In genomic region chr3:47877288-47877687, GRCh38 we compare ENCODE assay signal across 17 cellular contexts.
DNase-seq lines count a peak whose midpoint lies in the region; ATAC-seq and TF ChIP-seq lines count a peak whose summit lies in the region.
"Had no signal": no experiment of that assay in that cellular context is flagged by ENCODE, and none has a peak within 500 bp of the region (broad histone marks: within the 10 kb centered on the region; RNA-seq: fewer than 3 reads in every experiment).

No MANE protein-coding gene starts in this region.

- no peak overlapping the region for H3K9ac ChIP-seq in mammary epithelial cell (ENCODE audit: insufficient read depth, low read length)
- H3K9ac ChIP-seq in Karpas-422 (ENCODE audit: low read length) = no peak overlapping the region

- no peak for TF ChIP-seq CTCF in mammary epithelial cell (conservative IDR thresholded peaks at IDR 0.05 in 1 of 2, IDR thresholded peaks at IDR 0.05 in 1 of 2; ENCODE audit: extremely low read depth in 1 of 2, insufficient read depth in 1 of 2, low read depth in 1 of 2, low read length in 2 of 2)
- no peak for TF ChIP-seq CTCF in breast epithelium (IDR thresholded peaks at IDR 0.05)
- no peak for TF ChIP-seq CTCF in fibroblast of mammary gland (conservative IDR thresholded peaks at IDR 0.05; ENCODE audit: control insufficient read depth, insufficient read depth, low read depth, low read length)
- no peak for TF ChIP-seq CTCF in glutamatergic neuron (IDR thresholded peaks at IDR 0.05; ENCODE audit: partially characterized antibody, unreplicated experiment)

- CTCF ChIA-PET in mammary epithelial cell (lab: Charles Lee; ENCODE audit: low non-redundant PET) = no interaction called here

- no peak for ATAC-seq in stimulated activated effector memory CD8-positive, alpha-beta T cell treated with anti-CD3 and anti-CD28 coated beads, Interleukin-12 subunit alpha, Interleukin-12 subunit beta, amount 100 ng/mL, for 72 hours
- ATAC-seq in HG03097 (IDR thresholded peaks at IDR 0.05; ENCODE audit: low FRiP score, unreplicated experiment) = no peak
- ATAC-seq: A549; stimulated activated naive CD8-positive, alpha-beta T cell treated with anti-CD3 and anti-CD28 coated beads, Interleukin-15, Interleukin-2, amounts not matched to agents 100 U/mL and 50 U/mL, for 24 hours had no signal

- no TSS peak for BruUV-seq in mammary epithelial cell (replicated peaks; lab: Mats Ljungman, UMichigan)

- H3K9me3 Mint-ChIP-seq in stimulated activated effector memory CD8-positive, alpha-beta T cell treated with anti-CD3 and anti-CD28 coated beads, Interleukin-12 subunit alpha, Interleukin-12 subunit beta, amount 100 ng/mL, for 72 hours = no peaks in the 10 kb centered on the region
- H3K9me3 Mint-ChIP-seq in glutamatergic neuron (ENCODE audit: unreplicated experiment) = peaks cover 6% of the 10 kb centered on the region

- H3K4me3 Mint-ChIP-seq in stimulated activated effector memory CD8-positive, alpha-beta T cell treated with anti-CD3 and anti-CD28 coated beads, Interleukin-12 subunit alpha, Interleukin-12 subunit beta, amount 100 ng/mL, for 72 hours = no peak overlapping the region
- H3K4me3 Mint-ChIP-seq in glutamatergic neuron (ENCODE audit: unreplicated experiment) = no peak overlapping the region

- H2AFZ ChIP-seq in mammary epithelial cell (ENCODE audit: low read depth, low read length) = peak overlapping the region; percentile 6
- no peak overlapping the region for H2AFZ ChIP-seq in Karpas-422 (ENCODE audit: low read length)

- peaks cover 12% of the 10 kb centered on the region for H3K36me3 ChIP-seq in mammary epithelial cell (ENCODE audit: insufficient read depth, low read length)
- H3K36me3 ChIP-seq in breast epithelium = no peaks in the 10 kb centered on the region
- peaks cover 3% of the 10 kb centered on the region; the same call in 1 of the 2 replicates for H3K36me3 ChIP-seq in Karpas-422 (ENCODE audit: insufficient read depth, low read length)

- intact Hi-C loops in mammary epithelial cell (cut with micrococcal nuclease) = loop anchor here (5.0 kb wide), 1 partner anchor 115 kb away; no protein-coding TSS in a partner anchor
- intact Hi-C loops in breast epithelium (cut with DNase I; ENCODE audit: low total_unique reads) = no loop called here

- 7% methylated on average over 3 of the region's 3 CpGs for WGBS in mammary epithelial cell (ENCODE audit: low coverage, missing lambda C conversion rate)

- H3K4me1 ChIP-seq in mammary epithelial cell (ENCODE audit: insufficient read depth, low read length) (peaks cover 20% of the 10 kb centered on the region), breast epithelium (no peaks in the 10 kb centered on the region), Karpas-422 (ENCODE audit: low read length) (no peaks in the 10 kb centered on the region)
- H3K4me1 ChIP-seq: A549, Caco-2 had no signal

- H3K27me3 Mint-ChIP-seq in glutamatergic neuron (ENCODE audit: unreplicated experiment) = peaks cover 8% of the 10 kb centered on the region

- peak overlapping the region; percentile 60 for H3K27ac Mint-ChIP-seq in stimulated activated effector memory CD8-positive, alpha-beta T cell treated with anti-CD3 and anti-CD28 coated beads, Interleukin-12 subunit alpha, Interleukin-12 subunit beta, amount 100 ng/mL, for 72 hours
- H3K27ac Mint-ChIP-seq in glutamatergic neuron (ENCODE audit: unreplicated experiment) = no peak overlapping the region

- H3K9me3 ChIP-seq in mammary epithelial cell (replicated peaks; ENCODE audit: insufficient read depth, low read length) (no peaks in the 10 kb centered on the region), breast epithelium (no peaks in the 10 kb centered on the region), Karpas-422 (ENCODE audit: low read length) (no peaks in the 10 kb centered on the region)
- H3K9me3 ChIP-seq: A549, Caco-2, vagina had no signal

- H3K36me3 Mint-ChIP-seq in stimulated activated effector memory CD8-positive, alpha-beta T cell treated with anti-CD3 and anti-CD28 coated beads, Interleukin-12 subunit alpha, Interleukin-12 subunit beta, amount 100 ng/mL, for 72 hours = peaks cover 50% of the 10 kb centered on the region
- peaks cover 4% of the 10 kb centered on the region for H3K36me3 Mint-ChIP-seq in glutamatergic neuron (ENCODE audit: unreplicated experiment)

- H3K27ac ChIP-seq in mammary epithelial cell (ENCODE audit: insufficient read depth, low read depth, low read length) = peak overlapping the region; percentile 29
- peak overlapping the region in 1 of 2 donors; percentile 9 for H3K27ac ChIP-seq in breast epithelium
- no peak overlapping the region for H3K27ac ChIP-seq in Karpas-422 (ENCODE audit: low read length)
- H3K27ac ChIP-seq: A549, SK-N-MC, vagina had no signal

- H3K79me2 ChIP-seq in mammary epithelial cell (ENCODE audit: insufficient read depth, low read length) = peaks cover 3% of the 10 kb centered on the region
- H3K79me2 ChIP-seq in Karpas-422 (ENCODE audit: low read length) = no peaks in the 10 kb centered on the region

- peaks cover 10% of the 10 kb centered on the region for H3K4me1 Mint-ChIP-seq in stimulated activated effector memory CD8-positive, alpha-beta T cell treated with anti-CD3 and anti-CD28 coated beads, Interleukin-12 subunit alpha, Interleukin-12 subunit beta, amount 100 ng/mL, for 72 hours
- no peaks in the 10 kb centered on the region for H3K4me1 Mint-ChIP-seq in glutamatergic neuron (ENCODE audit: low read depth, unreplicated experiment)

- H3K27me3 ChIP-seq in mammary epithelial cell (ENCODE audit: insufficient read depth, low read length) = no peaks in the 10 kb centered on the region
- no peaks in the 10 kb centered on the region for H3K27me3 ChIP-seq in breast epithelium
- no peaks in the 10 kb centered on the region for H3K27me3 ChIP-seq in Karpas-422 (ENCODE audit: low read length)
- H3K27me3 ChIP-seq: vagina had no signal

- dilution Hi-C loops in mammary epithelial cell (cut with HindIII; ENCODE audit: low sequenced_read_pairs) = no loop called here

- no peak for TF ChIP-seq POLR2A in breast epithelium (IDR thresholded peaks at IDR 0.05)

- no peaks in the 10 kb centered on the region for H3K9me2 ChIP-seq in Karpas-422 (replicated peaks; ENCODE audit: insufficient read depth, low read length)

- H4K20me1 ChIP-seq in mammary epithelial cell (ENCODE audit: insufficient read depth, low read length) (no peaks in the 10 kb centered on the region), Karpas-422 (ENCODE audit: insufficient read depth, low read depth, low read length) (no peaks in the 10 kb centered on the region)

- in situ Hi-C loops in mammary epithelial cell (cut with MboI; ENCODE audit: low sequenced_read_pairs in 2 of 2) = no loop called here

- H3K4me2 ChIP-seq in mammary epithelial cell (ENCODE audit: insufficient read depth, low read depth, low read length) (no peak overlapping the region), Karpas-422 (ENCODE audit: low read depth, low read length, poor library complexity, severe bottlenecking) (no peak overlapping the region)
- H3K4me2 ChIP-seq: A549 had no signal

- no peak overlapping the region for H3K4me3 ChIP-seq in mammary epithelial cell (replicated peaks in 1 of 3; ENCODE audit: insufficient read depth in 1 of 3, low read depth in 2 of 3, low read length in 3 of 3)
- no peak overlapping the region for H3K4me3 ChIP-seq in breast epithelium
- H3K4me3 ChIP-seq in fibroblast of mammary gland (ENCODE audit: control insufficient read depth, low read depth, low read length) = no peak overlapping the region
- no peak overlapping the region for H3K4me3 ChIP-seq in Karpas-422 (ENCODE audit: low read length)
- H3K4me3 ChIP-seq: A549, SK-N-MC, vagina had no signal

- DNase-seq in mammary epithelial cell = peak; percentile 18
- DNase-seq in breast epithelium (ENCODE audit: low spot score in 2 of 2) = no peak
- DNase-seq in amniotic epithelial cell (ENCODE audit: low read depth) = peak; percentile 17
- peak; percentile 47 for DNase-seq in fibroblast of mammary gland (ENCODE audit: low read depth)
- DNase-seq in stimulated activated effector memory CD8-positive, alpha-beta T cell treated with anti-CD3 and anti-CD28 coated beads, Interleukin-12 subunit alpha, Interleukin-12 subunit beta, amount 100 ng/mL, for 72 hours (ENCODE audit: low spot score in 2 of 2) = no peak
- DNase-seq in glutamatergic neuron = no peak
- no peak for DNase-seq in Karpas-422
- DNase-seq: activated naive CD4-positive, alpha-beta T cell treated with Interleukin-2 at 50 U/mL for 16 hours; Caco-2; NCI-H1105; NCI-H446; occipital lobe; stimulated activated naive CD8-positive, alpha-beta T cell treated with anti-CD3 and anti-CD28 coated beads, Interleukin-15, Interleukin-2, amounts not matched to agents 100 U/mL and 50 U/mL, for 24 hours had no signal

Comparison
In these comparisons a context has a peak if more than half of its experiments do, and no peak if none do; other contexts are left out.
1. DNase-seq: peak in mammary epithelial cell (single experiment), amniotic epithelial cell (single experiment) and fibroblast of mammary gland (single experiment); none in breast epithelium (0 of 2), stimulated activated effector memory CD8-positive, alpha-beta T cell treated with anti-CD3 and anti-CD28 coated beads, Interleukin-12 subunit alpha, Interleukin-12 subunit beta, amount 100 ng/mL, for 72 hours (0 of 2), glutamatergic neuron (single experiment) and Karpas-422 (single experiment).